Comparison of ENCODE assay signal across 22 cellular contexts in genomic region chr2:230520061-230520874, GRCh38.
DNase-seq lines count a peak whose midpoint lies in the region; ATAC-seq, FAIRE-seq and TF ChIP-seq lines count a peak whose summit lies in the region.
"Had no signal": no experiment of that assay in that cellular context is flagged by ENCODE, and none has a peak within 500 bp of the region (broad histone marks: within the 10 kb centered on the region; RNA-seq: fewer than 3 reads in every experiment).

No MANE protein-coding gene starts in this region.

- FAIRE-seq in HepG2 (lab: Jason Lieb, UNC), result no peak
- FAIRE-seq: D721Med, GM12892, H1 had no signal

- TF ChIP-seq POLR2A in HepG2 (IDR thresholded peaks at IDR 0.05; ENCODE audit: insufficient read depth in 1 of 2, low read depth in 2 of 2, low read length in 2 of 2), result no peak

- H4K20me1 ChIP-seq in HepG2 (ENCODE audit: insufficient read depth, low read length) (no peaks in the 10 kb centered on the region), PC-3 (ENCODE audit: low read length) (no peaks in the 10 kb centered on the region)

- no peak overlapping the region for H3K4me3 Mint-ChIP-seq in stimulated activated naive B cell treated with anti-CD40 and anti-IgM and Interleukin-4, amounts not matched to agents 10 μg/mL and 1 μg/mL and 100 μg/mL, for 72 hours
- no peak overlapping the region for H3K4me3 Mint-ChIP-seq in activated CD8-positive, alpha-beta memory T cell treated with anti-CD3 and anti-CD28 coated beads, Interleukin-2, amount 10 ng/mL, durations not matched to agents 7 days and 5 days
- H3K4me3 Mint-ChIP-seq: CD4-positive, alpha-beta T cell had no signal

- peaks cover 42 to 45% of the 10 kb centered on the region in 2 donors for H3K36me3 Mint-ChIP-seq in stimulated activated naive B cell treated with anti-CD40 and anti-IgM and Interleukin-4, amounts not matched to agents 10 μg/mL and 1 μg/mL and 100 μg/mL, for 72 hours
- H3K36me3 Mint-ChIP-seq in activated CD8-positive, alpha-beta memory T cell treated with anti-CD3 and anti-CD28 coated beads, Interleukin-2, amount 10 ng/mL, durations not matched to agents 7 days and 5 days, result peaks cover 65% of the 10 kb centered on the region

- peaks cover 5% of the 10 kb centered on the region for H3F3A ChIP-seq in PC-3 (ENCODE audit: low read length, unreplicated experiment)

- peaks cover 11 to 13% of the 10 kb centered on the region in 2 donors for H3K9me3 Mint-ChIP-seq in stimulated activated naive B cell treated with anti-CD40 and anti-IgM and Interleukin-4, amounts not matched to agents 10 μg/mL and 1 μg/mL and 100 μg/mL, for 72 hours
- peaks cover 29% of the 10 kb centered on the region for H3K9me3 Mint-ChIP-seq in activated CD8-positive, alpha-beta memory T cell treated with anti-CD3 and anti-CD28 coated beads, Interleukin-2, amount 10 ng/mL, durations not matched to agents 7 days and 5 days (ENCODE audit: low read depth)

- H3K27ac ChIP-seq in liver (ENCODE audit: low read depth in 1 of 2, low read length in 2 of 2) (peak overlapping the region; percentile 80 to 84), HepG2 (ENCODE audit: extremely low read length, insufficient read depth, low read length) (no peak overlapping the region), PC-3 (ENCODE audit: low read length) (peak overlapping the region; percentile 84), epithelial cell of prostate (peak overlapping the region; percentile 75)
- H3K27ac ChIP-seq: C4-2B, HL-60 had no signal

- no peaks in the 10 kb centered on the region for H3K36me3 ChIP-seq in liver (ENCODE audit: control insufficient read depth in 4 of 4, insufficient read depth in 3 of 4, low read depth in 1 of 4, low read length in 3 of 4)
- no peaks in the 10 kb centered on the region for H3K36me3 ChIP-seq in HepG2 (replicated peaks in 1 of 2; ENCODE audit: control insufficient read depth in 1 of 2, insufficient read depth in 2 of 2, low read length in 2 of 2)
- H3K36me3 ChIP-seq in PC-3 (ENCODE audit: low read depth, low read length), result peaks cover 26% of the 10 kb centered on the region
- H3K36me3 ChIP-seq: HAP-1 had no signal

- H2AFZ ChIP-seq in HepG2 (ENCODE audit: low read length) (no peak overlapping the region), PC-3 (ENCODE audit: low read length) (no peak overlapping the region)

- BruUV-seq in HepG2 (replicated peaks; lab: Mats Ljungman, UMichigan), result no TSS peak
- BruUV-seq in PC-3 (replicated peaks; lab: Mats Ljungman, UMichigan), result TSS peak; percentile 81

- TF ChIP-seq CTCF in liver (IDR thresholded peaks at IDR 0.05; ENCODE audit: low read depth, low read length, missing input control), result no peak
- no peak for TF ChIP-seq CTCF in HepG2 (CRISPR knock-in tag; IDR thresholded peaks at IDR 0.05)
- TF ChIP-seq CTCF in PC-3 (conservative IDR thresholded peaks at IDR 0.05; ENCODE audit: low read depth, low read length), result no peak

- H3K79me2 ChIP-seq in HepG2 (ENCODE audit: insufficient read depth, low read length) (no peaks in the 10 kb centered on the region), PC-3 (ENCODE audit: low read length) (no peaks in the 10 kb centered on the region)

- H3K9ac ChIP-seq in liver (ENCODE audit: low read depth in 1 of 2, low read length in 2 of 2), result no peak overlapping the region
- H3K9ac ChIP-seq in HepG2 (ENCODE audit: insufficient read depth, low read depth, low read length), result no peak overlapping the region
- no peak overlapping the region for H3K9ac ChIP-seq in PC-3 (ENCODE audit: low read length)

- H3K27me3 Mint-ChIP-seq in stimulated activated naive B cell treated with anti-CD40 and anti-IgM and Interleukin-4, amounts not matched to agents 10 μg/mL and 1 μg/mL and 100 μg/mL, for 72 hours, result no peaks in the 10 kb centered on the region
- H3K27me3 Mint-ChIP-seq in activated CD8-positive, alpha-beta memory T cell treated with anti-CD3 and anti-CD28 coated beads, Interleukin-2, amount 10 ng/mL, durations not matched to agents 7 days and 5 days, result no peaks in the 10 kb centered on the region
- H3K27me3 Mint-ChIP-seq: CD4-positive, alpha-beta T cell had no signal

- no peak for TF ChIP-seq EP300 in HepG2 (IDR thresholded peaks at IDR 0.05; ENCODE audit: low read depth in 2 of 2, low read length in 2 of 2)
- TF ChIP-seq EP300 in HepG2 (CRISPR knock-in tag; IDR thresholded peaks at IDR 0.05; ENCODE audit: borderline replicate concordance), result no peak

- no peak for DNase-seq in HepG2 (ENCODE audit: low spot score)
- no peak for DNase-seq in PC-3
- DNase-seq in epithelial cell of prostate (ENCODE audit: low read depth, low spot score), result no peak
- no peak for DNase-seq in stimulated activated naive B cell treated with anti-CD40 and anti-IgM and Interleukin-4, amounts not matched to agents 10 μg/mL and 1 μg/mL and 100 μg/mL, for 72 hours
- DNase-seq in SW 1271 (lab: John Stamatoyannopoulos, UW), result no peak
- DNase-seq in activated CD8-positive, alpha-beta memory T cell treated with anti-CD3 and anti-CD28 coated beads, Interleukin-2, amount 10 ng/mL, durations not matched to agents 7 days and 5 days, result no peak
- DNase-seq: 8988T; ACHN; Caco-2; CD4-positive, alpha-beta T cell; DMS153; DMS79; GDM1; KG1 had no signal

- 40% methylated on average over 9 of the region's 9 CpGs for WGBS in liver
- 49% methylated on average over 9 of the region's 9 CpGs for WGBS in HepG2 (ENCODE audit: low lambda C conversion rate)

- in situ Hi-C loops in HepG2 (cut with HindIII; ENCODE audit: extremely low pct_ligation_motif_present, low pct_unique_long_range_greater_than_20kb), result no loop called here

- H3K9me2 ChIP-seq in PC-3 (replicated peaks; ENCODE audit: low read length), result no peaks in the 10 kb centered on the region

- H3K4me2 ChIP-seq in HepG2 (ENCODE audit: low read depth, low read length) (no peak overlapping the region), PC-3 (ENCODE audit: low read length) (no peak overlapping the region)

- peak overlapping the region; percentile 31 for H3K27ac Mint-ChIP-seq in stimulated activated naive B cell treated with anti-CD40 and anti-IgM and Interleukin-4, amounts not matched to agents 10 μg/mL and 1 μg/mL and 100 μg/mL, for 72 hours
- no peak overlapping the region for H3K27ac Mint-ChIP-seq in activated CD8-positive, alpha-beta memory T cell treated with anti-CD3 and anti-CD28 coated beads, Interleukin-2, amount 10 ng/mL, durations not matched to agents 7 days and 5 days
- H3K27ac Mint-ChIP-seq: CD4-positive, alpha-beta T cell had no signal

- ATAC-seq in HepG2, result no peak
- ATAC-seq in PC-3, result no peak
- no peak for ATAC-seq in stimulated activated naive B cell treated with anti-CD40 and anti-IgM and Interleukin-4, amounts not matched to agents 10 μg/mL and 1 μg/mL and 100 μg/mL, for 72 hours (replicated peaks)
- no peak for ATAC-seq in activated CD8-positive, alpha-beta memory T cell treated with anti-CD3 and anti-CD28 coated beads, Interleukin-2, amount 10 ng/mL, durations not matched to agents 7 days and 5 days
- ATAC-seq in HG03139 (IDR thresholded peaks at IDR 0.05; ENCODE audit: unreplicated experiment), result no peak

- H3K4me1 ChIP-seq in liver (ENCODE audit: control insufficient read depth in 4 of 4, insufficient read depth in 4 of 4, low read length in 3 of 4) (peaks cover 2 to 20% (median 7%) of the 10 kb centered on the region in 4 donors), HepG2 (ENCODE audit: insufficient read depth, low read length) (no peaks in the 10 kb centered on the region), PC-3 (ENCODE audit: insufficient read depth, low read length) (peaks cover 8% of the 10 kb centered on the region; the same call in 1 of the 2 replicates)
- H3K4me1 ChIP-seq: Caco-2, HAP-1 had no signal

- POLR2A ChIA-PET in HepG2 (lab: Yijun Ruan, JAX) (no interaction called here), PC-3 (lab: Charles Lee; ENCODE audit: unreplicated experiment) (no interaction called here)

- H3K27me3 ChIP-seq in liver (ENCODE audit: control insufficient read depth in 4 of 4, insufficient read depth in 4 of 4, low read length in 3 of 4) (no peaks in the 10 kb centered on the region), HepG2 (ENCODE audit: control insufficient read depth in 1 of 2, insufficient read depth in 2 of 2, low read length in 2 of 2) (no peaks in the 10 kb centered on the region), PC-3 (ENCODE audit: low read length) (no peaks in the 10 kb centered on the region)

- H3K4me1 Mint-ChIP-seq in stimulated activated naive B cell treated with anti-CD40 and anti-IgM and Interleukin-4, amounts not matched to agents 10 μg/mL and 1 μg/mL and 100 μg/mL, for 72 hours, result peaks cover 4 to 6% of the 10 kb centered on the region in 2 donors
- H3K4me1 Mint-ChIP-seq in activated CD8-positive, alpha-beta memory T cell treated with anti-CD3 and anti-CD28 coated beads, Interleukin-2, amount 10 ng/mL, durations not matched to agents 7 days and 5 days, result no peaks in the 10 kb centered on the region

- intact Hi-C loops in HepG2 (cut with micrococcal nuclease; ENCODE audit: unreplicated experiment) (no loop called here), PC-3 (cut with micrococcal nuclease) (no loop called here)

- peak; percentile 54 to 55 for TF ChIP-seq RAD21 in liver (IDR thresholded peaks at IDR 0.05)
- no peak for TF ChIP-seq RAD21 in HepG2 (CRISPR knock-in tag; IDR thresholded peaks at IDR 0.05)

- CTCF ChIA-PET in HepG2 (lab: Yijun Ruan, JAX; ENCODE audit: low intra/inter-chr PET ratio, low total read pairs), result no interaction called here
- CTCF ChIA-PET in PC-3 (lab: Charles Lee), result no interaction called here
- CTCF ChIA-PET in activated CD8-positive, alpha-beta memory T cell treated with anti-CD3 and anti-CD28 coated beads, Interleukin-2, amount 10 ng/mL, durations not matched to agents 7 days and 5 days (lab: Charles Lee), result no interaction called here

- H3K4me3 ChIP-seq in liver (ENCODE audit: low read depth in 1 of 3, low read length in 3 of 3), result no peak overlapping the region
- H3K4me3 ChIP-seq in HepG2 (replicated peaks in 1 of 3; ENCODE audit: insufficient read depth in 1 of 3, low read depth in 2 of 3, low read length in 3 of 3), result no peak overlapping the region
- no peak overlapping the region for H3K4me3 ChIP-seq in PC-3 (ENCODE audit: low read length)
- H3K4me3 ChIP-seq: HAP-1 had no signal

- H3K9me3 ChIP-seq in liver (ENCODE audit: control insufficient read depth in 4 of 4, low read length in 3 of 4) (peaks cover 0 to 11% (median 6%) of the 10 kb centered on the region in 4 donors), HepG2 (ENCODE audit: low read length) (peaks cover 34% of the 10 kb centered on the region), PC-3 (ENCODE audit: low read length) (peaks cover 35% of the 10 kb centered on the region)
- H3K9me3 ChIP-seq: HAP-1 had no signal

TF ChIP-seq in liver, 16 proteins besides CTCF, POLR2A, EP300 and RAD21 (continues in another document):
- no peak for TF ChIP-seq TAF1 (conservative IDR thresholded peaks at IDR 0.05)
- peak; percentile 36 for TF ChIP-seq HNF4G (IDR thresholded peaks at IDR 0.05)
- TF ChIP-seq SP1 (IDR thresholded peaks at IDR 0.05), result peak; percentile 99

TF ChIP-seq in HepG2, 621 proteins besides CTCF, POLR2A, EP300 and RAD21:
- no peak for TF ChIP-seq ARNTL (CRISPR knock-in tag; IDR thresholded peaks at IDR 0.05)
- TF ChIP-seq REPIN1 (CRISPR knock-in tag; IDR thresholded peaks at IDR 0.05; ENCODE audit: borderline replicate concordance, low read depth), result no peak
- TF ChIP-seq ZNF160 (CRISPR knock-in tag; IDR thresholded peaks at IDR 0.05), result no peak
